ENCODE assay signal across 1 cellular context in genomic region chr10:33520223-33520622, GRCh38.
TF ChIP-seq lines count a peak whose summit lies in the region.

No MANE protein-coding gene starts in this region.

TF ChIP-seq in GM23338, 12 proteins besides CTCF, POLR2A, EP300 and RAD21 (continued from another document):
- no peak for TF ChIP-seq ZNF462 (CRISPR knock-in tag; IDR thresholded peaks at IDR 0.05)
